Comparison of ENCODE assay signal across 8 cellular contexts in the genomic region with DNA sequence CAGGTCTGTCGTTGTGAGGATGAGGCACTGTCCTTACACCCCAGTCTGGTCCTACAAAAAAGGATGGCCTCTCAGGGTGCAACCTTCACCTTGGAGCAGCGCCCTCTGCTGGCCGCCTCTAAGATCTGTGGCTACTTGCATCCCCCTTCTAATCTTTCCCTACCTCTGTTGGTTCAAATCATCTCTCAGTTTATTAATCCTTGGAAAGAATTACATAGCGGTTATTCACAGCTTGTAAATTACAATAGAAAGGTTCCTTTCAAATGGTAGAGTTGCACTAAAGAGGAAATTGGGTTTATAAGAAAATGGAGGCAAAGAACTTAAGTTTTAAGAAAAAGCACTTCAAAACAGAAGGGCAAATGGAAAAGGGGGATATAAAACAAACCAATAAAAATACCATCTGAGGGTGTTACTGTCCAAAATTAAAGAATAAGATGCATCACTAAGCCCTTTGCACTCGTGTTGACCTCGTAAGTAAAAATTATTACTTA.
A peak's percentile ranks its signal among the peaks of the same experiment; 100 is the strongest.
DNase-seq lines count a peak whose midpoint lies in the region; ATAC-seq and TF ChIP-seq lines count a peak whose summit lies in the region.
"Not testable (repeated sequence)": the region's sequence is repeated elsewhere in the genome, so short reads cannot be mapped to it uniquely, and the experiment has no call there.

No MANE protein-coding gene starts in this region.

- H3K9me3 ChIP-seq in OCI-LY1 (ENCODE audit: low read length); mammary epithelial cell (replicated peaks; ENCODE audit: insufficient read depth, low read length): not testable (repeated sequence)

- H3F3A ChIP-seq in OCI-LY1 (ENCODE audit: insufficient read depth, low read length), result not testable (repeated sequence)

- ATAC-seq in GM21360 (IDR thresholded peaks at IDR 0.05; ENCODE audit: unreplicated experiment) (peak; percentile 57), left cardiac atrium (peak; percentile 79 to 89)

- intact Hi-C loops in mammary epithelial cell (cut with micrococcal nuclease), result loop anchor here (1.0 kb wide), 1 partner anchor 164 kb away; no protein-coding TSS in a partner anchor
- intact Hi-C loops in left cardiac atrium (cut with DNase I), result not testable (repeated sequence)

- peak; percentile 49 for TF ChIP-seq CTCF in OCI-LY1 (IDR thresholded peaks at IDR 0.05; ENCODE audit: low read length)
- peak; percentile 49 to 69 for TF ChIP-seq CTCF in mammary epithelial cell (conservative IDR thresholded peaks at IDR 0.05 in 1 of 2, IDR thresholded peaks at IDR 0.05 in 1 of 2; ENCODE audit: extremely low read depth in 1 of 2, insufficient read depth in 1 of 2, low read depth in 1 of 2, low read length in 2 of 2)
- TF ChIP-seq CTCF in neural crest cell (conservative IDR thresholded peaks at IDR 0.05), result peak; percentile 69

- H4K20me1 ChIP-seq in OCI-LY1 (ENCODE audit: insufficient read depth, low read length); mammary epithelial cell (ENCODE audit: insufficient read depth, low read length): not testable (repeated sequence)

- H3K27me3 Mint-ChIP-seq in neural crest cell (ENCODE audit: low read depth), result peaks cover 16% of the 10 kb centered on the region

- not testable (repeated sequence) for H3K4me3 Mint-ChIP-seq in neural crest cell

- not testable (repeated sequence) for BruUV-seq in mammary epithelial cell (replicated peaks; lab: Mats Ljungman, UMichigan)

- H3K27ac ChIP-seq in OCI-LY1 (ENCODE audit: low read depth, low read length, poor library complexity, severe bottlenecking); mammary epithelial cell (ENCODE audit: insufficient read depth, low read depth, low read length): not testable (repeated sequence)

- H3K36me3 Mint-ChIP-seq in neural crest cell (ENCODE audit: low read depth), result not testable (repeated sequence)

- CTCF ChIA-PET in mammary epithelial cell (lab: Charles Lee; ENCODE audit: low non-redundant PET), result not testable (repeated sequence)

- not testable (repeated sequence) for H3K79me2 ChIP-seq in OCI-LY1 (ENCODE audit: insufficient read depth, low read length); mammary epithelial cell (ENCODE audit: insufficient read depth, low read length)

- not testable (repeated sequence) for H2AFZ ChIP-seq in OCI-LY1 (ENCODE audit: low read length); mammary epithelial cell (ENCODE audit: low read depth, low read length)

- not testable (repeated sequence) for H3K4me1 Mint-ChIP-seq in neural crest cell

- dilution Hi-C loops in mammary epithelial cell (cut with HindIII; ENCODE audit: low sequenced_read_pairs), result not testable (repeated sequence)

- in situ Hi-C loops in mammary epithelial cell (cut with MboI; ENCODE audit: low sequenced_read_pairs in 2 of 2), result loop anchor here in 1 of 2 donors (25.0 kb wide), 1 partner anchor 670 kb away; no protein-coding TSS in a partner anchor

- not testable (repeated sequence) for H3K27me3 ChIP-seq in OCI-LY1 (ENCODE audit: insufficient read depth, low read length); mammary epithelial cell (ENCODE audit: insufficient read depth, low read length)

- H3K36me3 ChIP-seq in OCI-LY1 (ENCODE audit: insufficient read depth, low read length); mammary epithelial cell (ENCODE audit: insufficient read depth, low read length): not testable (repeated sequence)

- not testable (repeated sequence) for H3K9me2 ChIP-seq in OCI-LY1 (ENCODE audit: low read depth, low read length)

- H3K4me3 ChIP-seq in OCI-LY1 (ENCODE audit: low read depth, low read length, poor library complexity, severe bottlenecking); mammary epithelial cell (replicated peaks in 1 of 3; ENCODE audit: insufficient read depth in 1 of 3, low read depth in 2 of 3, low read length in 3 of 3): not testable (repeated sequence)

- not testable (repeated sequence) for H3K4me1 ChIP-seq in OCI-LY1 (ENCODE audit: insufficient read depth, low read length, severe bottlenecking); mammary epithelial cell (ENCODE audit: insufficient read depth, low read length)

- not testable (repeated sequence) for H3K27ac Mint-ChIP-seq in neural crest cell (ENCODE audit: unreplicated experiment)

- peak; percentile 80 for DNase-seq in Ammon's horn (ENCODE audit: low spot score)
- DNase-seq in activated CD8-positive, alpha-beta memory T cell treated with anti-CD3 and anti-CD28 coated beads for 24 hours, result peak; percentile 85
- peak; percentile 35 for DNase-seq in mammary epithelial cell
- DNase-seq in left cardiac atrium, result peak; percentile 57
- DNase-seq in neural crest cell (ENCODE audit: low read depth, low spot score), result peak; percentile 53
- peak; percentile 45 for DNase-seq in stimulated activated CD8-positive, alpha-beta memory T cell treated with anti-CD3 and anti-CD28 coated beads, Interleukin-12 subunit alpha, Interleukin-12 subunit beta, amount 100 ng/mL, for 4 hours (ENCODE audit: low read depth)

- H3K9me3 Mint-ChIP-seq in neural crest cell, result not testable (repeated sequence)

- H3K4me2 ChIP-seq in OCI-LY1 (ENCODE audit: low read length); mammary epithelial cell (ENCODE audit: insufficient read depth, low read depth, low read length): not testable (repeated sequence)

- WGBS in mammary epithelial cell (ENCODE audit: low coverage, missing lambda C conversion rate), result 4% methylated on average over 6 of the region's 6 CpGs

- H3K9ac ChIP-seq in OCI-LY1 (ENCODE audit: low read length); mammary epithelial cell (ENCODE audit: insufficient read depth, low read length): not testable (repeated sequence)

Comparison
In these comparisons a context has a peak if more than half of its experiments do, and no peak if none do; other contexts are left out.
1. DNase-seq: peak in every context shown above with its lines; median percentile 85 in activated CD8-positive, alpha-beta memory T cell treated with anti-CD3 and anti-CD28 coated beads for 24 hours; 80 in Ammon's horn; 57 in left cardiac atrium; 53 in neural crest cell; 45 in stimulated activated CD8-positive, alpha-beta memory T cell treated with anti-CD3 and anti-CD28 coated beads, Interleukin-12 subunit alpha, Interleukin-12 subunit beta, amount 100 ng/mL, for 4 hours; 35 in mammary epithelial cell.